8 cellular contexts compared by ENCODE assay signal in the genomic region with DNA sequence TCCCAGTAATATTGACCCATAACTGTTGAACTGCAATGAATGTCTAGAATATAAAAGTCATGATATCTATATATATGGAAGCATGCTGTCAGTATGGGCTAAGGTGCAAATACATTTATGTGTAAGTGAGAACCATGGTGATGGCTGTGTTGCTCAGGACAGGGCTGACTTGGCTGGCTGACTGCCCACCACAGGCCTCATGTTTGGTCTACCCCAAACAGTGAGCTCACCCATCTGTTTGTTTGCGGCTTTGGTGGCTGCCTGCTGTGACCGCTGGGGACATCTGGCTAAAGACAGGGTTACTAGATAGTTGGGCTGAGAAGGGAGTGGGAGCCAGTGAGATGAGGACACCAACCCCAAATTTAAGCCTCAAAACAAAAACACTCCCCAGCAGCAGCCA. TPM values are rescaled to one million over a fixed set of nuclear protein-coding genes. Genes with fewer than 3 reads are reported as not detected.
A peak's percentile ranks its signal among the peaks of the same experiment; 100 is the strongest.
DNase-seq lines count a peak whose midpoint lies in the region; ATAC-seq and TF ChIP-seq lines count a peak whose summit lies in the region.

No MANE protein-coding gene starts in this region.

- H3K4me1 Mint-ChIP-seq in CD8-positive, alpha-beta T cell (ENCODE audit: low read depth): peaks cover 89% of the 10 kb centered on the region
- peaks cover 85% of the 10 kb centered on the region for H3K4me1 Mint-ChIP-seq in activated CD8-positive, alpha-beta memory T cell treated with anti-CD3 and anti-CD28 coated beads, Interleukin-2, amount 10 ng/mL, durations not matched to agents 7 days and 5 days
- peaks cover 70 to 92% (median 87%) of the 10 kb centered on the region in 7 donors for H3K4me1 Mint-ChIP-seq in naive thymus-derived CD4-positive, alpha-beta T cell

- POLR2A ChIA-PET in CD8-positive, alpha-beta T cell (lab: Charles Lee): interaction anchor here (1.9 to 2.6 kb wide), 4 partner anchors 14 to 32 kb away, joined by 5 to 8 read pairs (median 6); no protein-coding TSS in a partner anchor
- POLR2A ChIA-PET in naive thymus-derived CD4-positive, alpha-beta T cell (lab: Charles Lee): interaction anchor here (0.7 to 8.4 kb wide), 7 partner anchors 17 to 104 kb away, joined by 3 to 172 read pairs (median 5); no protein-coding TSS in a partner anchor

- ATAC-seq in CD8-positive, alpha-beta T cell: no peak
- ATAC-seq in GM19035 (IDR thresholded peaks at IDR 0.05; ENCODE audit: unreplicated experiment) (peak; percentile 54), HG03103 (IDR thresholded peaks at IDR 0.05; ENCODE audit: low read depth, unreplicated experiment) (peak; percentile 44)
- peak; percentile 14 for ATAC-seq in activated CD8-positive, alpha-beta memory T cell treated with anti-CD3 and anti-CD28 coated beads, Interleukin-2, amount 10 ng/mL, durations not matched to agents 7 days and 5 days
- no peak for ATAC-seq in naive thymus-derived CD4-positive, alpha-beta T cell

- H3K36me3 Mint-ChIP-seq in CD8-positive, alpha-beta T cell: peaks cover 76% of the 10 kb centered on the region
- H3K36me3 Mint-ChIP-seq in activated CD8-positive, alpha-beta memory T cell treated with anti-CD3 and anti-CD28 coated beads, Interleukin-2, amount 10 ng/mL, durations not matched to agents 7 days and 5 days: peaks cover 55% of the 10 kb centered on the region
- peaks cover 7 to 78% (median 49%) of the 10 kb centered on the region in 5 donors for H3K36me3 Mint-ChIP-seq in naive thymus-derived CD4-positive, alpha-beta T cell

- DNase-seq in CD8-positive, alpha-beta T cell: peak in 3 of 7 experiments; percentile 39 to 54 (median 42)
- peak; percentile 84 for DNase-seq in activated CD8-positive, alpha-beta memory T cell treated with anti-CD3 and anti-CD28 coated beads, Interleukin-2, amount 10 ng/mL, durations not matched to agents 7 days and 5 days
- DNase-seq in naive thymus-derived CD4-positive, alpha-beta T cell: peak in 1 of 9 donors; percentile 48
- no peak for DNase-seq in nucleus accumbens (lab: John Stamatoyannopoulos, UW)
- no peak for DNase-seq in DMS79 (lab: John Stamatoyannopoulos, UW)
- no peak for DNase-seq in kidney glomerular epithelial cell (lab: John Stamatoyannopoulos, UW)

- peak overlapping the region; percentile 54 for H3K27ac ChIP-seq in CD8-positive, alpha-beta T cell (ENCODE audit: low read depth, low read length)
- H3K27ac ChIP-seq in naive thymus-derived CD4-positive, alpha-beta T cell (ENCODE audit: low read depth, low read length): peak overlapping the region; percentile 88

- peak overlapping the region; percentile 98 for H3K27ac Mint-ChIP-seq in CD8-positive, alpha-beta T cell
- peak overlapping the region; percentile 92 for H3K27ac Mint-ChIP-seq in activated CD8-positive, alpha-beta memory T cell treated with anti-CD3 and anti-CD28 coated beads, Interleukin-2, amount 10 ng/mL, durations not matched to agents 7 days and 5 days
- H3K27ac Mint-ChIP-seq in naive thymus-derived CD4-positive, alpha-beta T cell: peak overlapping the region; percentile 79 to 100 (median 92)

- peak overlapping the region; percentile 46 for H3K4me3 ChIP-seq in CD8-positive, alpha-beta T cell (ENCODE audit: low read depth, low read length)
- H3K4me3 ChIP-seq in naive thymus-derived CD4-positive, alpha-beta T cell (ENCODE audit: low read length): peak overlapping the region; percentile 97

- H3K36me3 ChIP-seq in CD8-positive, alpha-beta T cell (ENCODE audit: insufficient read depth, low read length): peaks cover 7% of the 10 kb centered on the region
- peaks cover 0 to 18% (median 0%) of the 10 kb centered on the region in 3 experiments for H3K36me3 ChIP-seq in naive thymus-derived CD4-positive, alpha-beta T cell (ENCODE audit: control insufficient read depth in 2 of 3, insufficient read depth in 3 of 3, low read length in 3 of 3)

- no peaks in the 10 kb centered on the region for H3K27me3 ChIP-seq in CD8-positive, alpha-beta T cell (ENCODE audit: insufficient read depth, low read length)
- no peaks in the 10 kb centered on the region for H3K27me3 ChIP-seq in naive thymus-derived CD4-positive, alpha-beta T cell (ENCODE audit: control insufficient read depth in 2 of 2, insufficient read depth in 2 of 2, low read length in 2 of 2)

- no peak for TF ChIP-seq CTCF in CD8-positive, alpha-beta T cell (IDR thresholded peaks at IDR 0.05)

- no peaks in the 10 kb centered on the region for H3K27me3 Mint-ChIP-seq in CD8-positive, alpha-beta T cell (ENCODE audit: low read depth)
- no peaks in the 10 kb centered on the region for H3K27me3 Mint-ChIP-seq in activated CD8-positive, alpha-beta memory T cell treated with anti-CD3 and anti-CD28 coated beads, Interleukin-2, amount 10 ng/mL, durations not matched to agents 7 days and 5 days
- no peaks in the 10 kb centered on the region for H3K27me3 Mint-ChIP-seq in naive thymus-derived CD4-positive, alpha-beta T cell

- H3K4me1 ChIP-seq in CD8-positive, alpha-beta T cell (ENCODE audit: insufficient read depth, low read length): peaks cover 80% of the 10 kb centered on the region
- H3K4me1 ChIP-seq in naive thymus-derived CD4-positive, alpha-beta T cell (ENCODE audit: control insufficient read depth in 2 of 2, insufficient read depth in 2 of 2, low read length in 2 of 2): peaks cover 78 to 84% of the 10 kb centered on the region in 2 donors

- CTCF ChIA-PET in CD8-positive, alpha-beta T cell (lab: Charles Lee): interaction anchor here (1.3 to 10.9 kb wide), 5 partner anchors 20 to 247 kb away, joined by 3 to 92 read pairs (median 6); no protein-coding TSS in a partner anchor
- CTCF ChIA-PET in activated CD8-positive, alpha-beta memory T cell treated with anti-CD3 and anti-CD28 coated beads, Interleukin-2, amount 10 ng/mL, durations not matched to agents 7 days and 5 days (lab: Charles Lee): interaction anchor here (0.6 to 7.4 kb wide), 6 partner anchors 9 to 100 kb away, joined by 3 to 101 read pairs (median 6); no protein-coding TSS in a partner anchor
- CTCF ChIA-PET in naive thymus-derived CD4-positive, alpha-beta T cell (lab: Charles Lee): interaction anchor here (0.9 to 1.3 kb wide), 2 partner anchors 18 to 21 kb away, joined by 4 to 7 read pairs; no protein-coding TSS in a partner anchor

- peaks cover 2% of the 10 kb centered on the region for H3K9me3 Mint-ChIP-seq in CD8-positive, alpha-beta T cell
- H3K9me3 Mint-ChIP-seq in activated CD8-positive, alpha-beta memory T cell treated with anti-CD3 and anti-CD28 coated beads, Interleukin-2, amount 10 ng/mL, durations not matched to agents 7 days and 5 days (ENCODE audit: low read depth): no peaks in the 10 kb centered on the region
- peaks cover 0 to 6% (median 0%) of the 10 kb centered on the region in 11 donors for H3K9me3 Mint-ChIP-seq in naive thymus-derived CD4-positive, alpha-beta T cell

- intact Hi-C loops in CD8-positive, alpha-beta T cell (cut with DNase I, micrococcal nuclease): loop anchor here in 1 of 2 experiments (2.0 kb wide), 2 partner anchors 18 to 102 kb away; no protein-coding TSS in a partner anchor
- intact Hi-C loops in naive thymus-derived CD4-positive, alpha-beta T cell (cut with micrococcal nuclease): loop anchor here in 1 of 2 donors (2.0 kb wide), 2 partner anchors 72 to 228 kb away; partner anchors contain the start of genes APIP and PDHX

- H3K9me3 ChIP-seq in CD8-positive, alpha-beta T cell (ENCODE audit: low read length): no peaks in the 10 kb centered on the region
- H3K9me3 ChIP-seq in naive thymus-derived CD4-positive, alpha-beta T cell (ENCODE audit: control insufficient read depth in 2 of 3, low read length in 3 of 3): no peaks in the 10 kb centered on the region

- peak overlapping the region; percentile 79 for H3K4me3 Mint-ChIP-seq in CD8-positive, alpha-beta T cell
- peak overlapping the region; percentile 68 for H3K4me3 Mint-ChIP-seq in activated CD8-positive, alpha-beta memory T cell treated with anti-CD3 and anti-CD28 coated beads, Interleukin-2, amount 10 ng/mL, durations not matched to agents 7 days and 5 days
- H3K4me3 Mint-ChIP-seq in naive thymus-derived CD4-positive, alpha-beta T cell: peak overlapping the region; percentile 79 to 99 (median 94)

RNA-seq across cellular contexts. Expression of gene CD44, which starts 6.3 kb away (rescaled TPM):
- total RNA-seq in CD8-positive, alpha-beta T cell: 1,000 to 10,000 TPM; 1,070 to 1,104 TPM
- 100 to 1,000 TPM; 212 to 294 TPM for total RNA-seq in activated CD8-positive, alpha-beta memory T cell treated with anti-CD3 and anti-CD28 coated beads, Interleukin-2, amount 10 ng/mL, durations not matched to agents 7 days and 5 days
- 1,000 to 10,000 TPM in 1 of 5 experiments, 100 to 1,000 TPM in 4; 369 to 1,223 (median 784) TPM for total RNA-seq in naive thymus-derived CD4-positive, alpha-beta T cell
- polyA plus RNA-seq in naive thymus-derived CD4-positive, alpha-beta T cell: 100 to 1,000 TPM; 332 to 372 TPM

Comparison
In these comparisons a context has a peak if more than half of its experiments do, and no peak if none do; other contexts are left out.
1. ATAC-seq: peak in GM19035 (single experiment), HG03103 (single experiment) and activated CD8-positive, alpha-beta memory T cell treated with anti-CD3 and anti-CD28 coated beads, Interleukin-2, amount 10 ng/mL, durations not matched to agents 7 days and 5 days (single experiment); none in CD8-positive, alpha-beta T cell (single experiment) and naive thymus-derived CD4-positive, alpha-beta T cell (single experiment).
2. Peak in every context shown above with its lines, with median percentiles within 50 percentile points of each other: H3K27ac Mint-ChIP-seq and H3K4me3 Mint-ChIP-seq.